In the genomic region with DNA sequence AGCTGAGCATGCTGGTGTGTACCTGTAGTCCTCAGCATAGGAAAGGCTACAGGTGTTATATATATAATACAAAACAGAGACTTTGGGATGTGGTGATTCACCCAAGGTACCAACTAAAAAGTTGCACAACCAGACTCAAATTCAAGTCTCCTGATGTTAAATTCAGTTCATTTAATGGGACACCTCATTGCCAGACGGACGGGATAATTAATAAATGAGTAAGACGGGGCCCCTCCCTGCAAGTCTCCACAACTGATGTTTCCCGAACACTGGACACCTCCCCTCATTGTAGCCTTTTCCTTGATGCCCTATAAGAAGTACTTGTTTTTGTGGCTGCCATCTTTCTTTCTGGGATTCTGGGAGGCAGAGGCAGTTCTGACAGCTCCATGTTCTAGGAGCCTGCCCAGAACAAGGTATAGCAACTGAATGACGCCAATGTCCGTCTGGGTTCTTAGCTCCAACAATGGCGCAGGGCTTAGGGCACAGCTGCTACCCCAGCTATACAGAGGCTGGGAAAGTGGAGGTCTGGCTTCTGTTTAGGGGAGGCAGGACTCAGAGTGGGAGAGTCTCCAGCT, we compare ENCODE assay signal across 17 cellular contexts. TPM values are rescaled to one million over a fixed set of nuclear protein-coding genes. Genes with fewer than 3 reads are reported as not detected.
DNase-seq lines count a peak whose midpoint lies in the region; ATAC-seq, FAIRE-seq and TF ChIP-seq lines count a peak whose summit lies in the region.
"Had no signal": no experiment of that assay in that cellular context is flagged by ENCODE, and none has a peak within 500 bp of the region (broad histone marks: within the 10 kb centered on the region; RNA-seq: fewer than 3 reads in every experiment).

No MANE protein-coding gene starts in this region.

- no peak overlapping the region for H3K23ac ChIP-seq in IMR-90 (ENCODE audit: low read depth, low read length)

- no peak overlapping the region for H2AK9ac ChIP-seq in IMR-90 (replicated peaks; ENCODE audit: low read depth, low read length, poor library complexity)

- no peak overlapping the region for H4K5ac ChIP-seq in IMR-90 (ENCODE audit: low read depth, low read length)

- no peak for FAIRE-seq in bronchial epithelial cell (lab: Jason Lieb, UNC)
- FAIRE-seq: GM12892, GM18507, H54 had no signal

- H3K27me3 ChIP-seq in IMR-90 (ENCODE audit: control insufficient read depth, insufficient read depth, low read length) = no peaks in the 10 kb centered on the region; the same call in 1 of the 2 replicates
- no peaks in the 10 kb centered on the region for H3K27me3 ChIP-seq in bronchial epithelial cell (ENCODE audit: control insufficient read depth, insufficient read depth, low read length)
- H3K27me3 ChIP-seq in esophagus (ENCODE audit: control insufficient read depth in 1 of 2, insufficient read depth in 2 of 2, low read length in 2 of 2) = no peaks in the 10 kb centered on the region
- H3K27me3 ChIP-seq in vagina = no peaks in the 10 kb centered on the region
- H3K27me3 ChIP-seq in upper lobe of right lung = no peaks in the 10 kb centered on the region
- H3K27me3 ChIP-seq in MM.1S (replicated peaks; ENCODE audit: insufficient read depth, low read length) = no peaks in the 10 kb centered on the region

- no peaks in the 10 kb centered on the region for H4K20me1 ChIP-seq in IMR-90 (ENCODE audit: insufficient read depth, low read length)
- no peaks in the 10 kb centered on the region for H4K20me1 ChIP-seq in MM.1S (ENCODE audit: insufficient read depth, low read length)

- no peak for TF ChIP-seq RAD21 in IMR-90 (IDR thresholded peaks at IDR 0.05; ENCODE audit: low read length)

- in situ Hi-C loops in IMR-90 (cut with MboI; ENCODE audit: low sequenced_read_pairs) = no loop called here

- no peak overlapping the region for H2BK5ac ChIP-seq in IMR-90 (ENCODE audit: low read depth, low read length, poor library complexity, severe bottlenecking)

- no peak for ATAC-seq in IMR-90 (ENCODE audit: low read depth)
- no peak for ATAC-seq in upper lobe of right lung

- H2BK120ac ChIP-seq in IMR-90 (ENCODE audit: low read depth, low read length) = no peak overlapping the region

- no peaks in the 10 kb centered on the region for H3K9me3 ChIP-seq in IMR-90 (ENCODE audit: control insufficient read depth, insufficient read depth, low read length)
- H3K9me3 ChIP-seq in esophagus (ENCODE audit: control insufficient read depth in 2 of 2, insufficient read depth in 1 of 2, low read depth in 1 of 2, low read length in 1 of 2) = no peaks in the 10 kb centered on the region
- no peaks in the 10 kb centered on the region for H3K9me3 ChIP-seq in vagina
- H3K9me3 ChIP-seq in upper lobe of right lung = no peaks in the 10 kb centered on the region
- no peaks in the 10 kb centered on the region for H3K9me3 ChIP-seq in MM.1S (replicated peaks; ENCODE audit: insufficient read depth, low read length)

- intact Hi-C loops in IMR-90 (cut with micrococcal nuclease) = no loop called here
- intact Hi-C loops in vagina (cut with DNase I) = no loop called here
- intact Hi-C loops in upper lobe of right lung (cut with DNase I) = no loop called here

- no TSS peak for BruUV-seq in IMR-90 (replicated peaks; lab: Mats Ljungman, UMichigan)

- H3K4me3 ChIP-seq in IMR-90 (ENCODE audit: insufficient read depth, low read depth, low read length) (no peak overlapping the region), bronchial epithelial cell (ENCODE audit: low read depth, low read length) (no peak overlapping the region), esophagus (ENCODE audit: low read depth in 1 of 2, low read length in 2 of 2) (no peak overlapping the region), vagina (no peak overlapping the region), upper lobe of right lung (no peak overlapping the region), MM.1S (ENCODE audit: low read length) (no peak overlapping the region)
- H3K4me3 ChIP-seq: GM23248 had no signal

- H2BK15ac ChIP-seq in IMR-90 (ENCODE audit: low read depth, low read length) = no peak overlapping the region

- no peak overlapping the region for H3K14ac ChIP-seq in IMR-90 (replicated peaks; ENCODE audit: low read depth, low read length)

- TF ChIP-seq POLR2A in IMR-90 (IDR thresholded peaks at IDR 0.05; ENCODE audit: low read depth, low read length) = no peak
- TF ChIP-seq POLR2A in vagina (IDR thresholded peaks at IDR 0.05) = no peak

- no peak for DNase-seq in IMR-90
- DNase-seq in bronchial epithelial cell (ENCODE audit: low read depth) = peak; percentile 46
- no peak for DNase-seq in vagina (ENCODE audit: extremely low spot score in 2 of 2)
- no peak for DNase-seq in upper lobe of right lung
- no peak for DNase-seq in MM.1S
- DNase-seq: AML-193; CD4-positive, alpha-beta T cell; DMS153; DMS79; GDM1; GM23248; HCEC 1CT had no signal

- H2AFZ ChIP-seq in IMR-90 (replicated peaks; ENCODE audit: low read length, poor library complexity) (peak overlapping the region; percentile 43), MM.1S (ENCODE audit: low read length) (no peak overlapping the region)
- H2AFZ ChIP-seq: GM23248 had no signal

- H3K27ac ChIP-seq in IMR-90 (ENCODE audit: insufficient read depth, low read length) = no peak overlapping the region
- H3K27ac ChIP-seq in esophagus (ENCODE audit: low read depth in 2 of 2, low read length in 1 of 2) = peak overlapping the region; percentile 80 to 91
- H3K27ac ChIP-seq in vagina = peak overlapping the region; percentile 30
- no peak overlapping the region for H3K27ac ChIP-seq in upper lobe of right lung
- H3K27ac ChIP-seq in MM.1S (ENCODE audit: low read length) = no peak overlapping the region
- H3K27ac ChIP-seq: C4-2B, GM23248 had no signal

- H3K4me1 ChIP-seq in IMR-90 (ENCODE audit: control insufficient read depth, insufficient read depth, low read length) = peaks cover 8% of the 10 kb centered on the region; the same call in 1 of the 2 replicates
- peaks cover 0 to 3% of the 10 kb centered on the region in 2 donors for H3K4me1 ChIP-seq in esophagus (ENCODE audit: control insufficient read depth in 2 of 2, insufficient read depth in 2 of 2, low read length in 1 of 2)
- peaks cover 12% of the 10 kb centered on the region for H3K4me1 ChIP-seq in vagina
- H3K4me1 ChIP-seq in upper lobe of right lung = no peaks in the 10 kb centered on the region
- H3K4me1 ChIP-seq in MM.1S (ENCODE audit: low read length) = peaks cover 4% of the 10 kb centered on the region

- H3K9ac ChIP-seq in IMR-90 (ENCODE audit: low read depth, low read length) = no peak overlapping the region
- no peak overlapping the region for H3K9ac ChIP-seq in MM.1S (ENCODE audit: low read length)
- H3K9ac ChIP-seq: GM23248 had no signal

- no peak overlapping the region for H4K8ac ChIP-seq in IMR-90 (ENCODE audit: low read depth in 2 of 2, low read length in 2 of 2)

- H3K4me2 ChIP-seq in IMR-90 (ENCODE audit: low read depth, low read length) = no peak overlapping the region
- no peak overlapping the region for H3K4me2 ChIP-seq in MM.1S (ENCODE audit: low read depth, low read length)

- dilution Hi-C loops in IMR-90 (cut with HindIII; ENCODE audit: low sequenced_read_pairs, unreplicated experiment) = no loop called here

- H3K18ac ChIP-seq in IMR-90 (ENCODE audit: low read depth, low read length) = no peak overlapping the region

- POLR2A ChIA-PET in IMR-90 (lab: Charles Lee; ENCODE audit: unreplicated experiment) = no interaction called here

- no peak overlapping the region for H3K4ac ChIP-seq in IMR-90 (ENCODE audit: low read depth, low read length)

- H3K79me1 ChIP-seq in IMR-90 (ENCODE audit: low read depth in 1 of 2, low read length in 2 of 2) = no peaks in the 10 kb centered on the region

- no peaks in the 10 kb centered on the region for H3K36me3 ChIP-seq in IMR-90 (ENCODE audit: control insufficient read depth, insufficient read depth, low read length)
- no peaks in the 10 kb centered on the region for H3K36me3 ChIP-seq in bronchial epithelial cell (ENCODE audit: control insufficient read depth, insufficient read depth, low read length)
- H3K36me3 ChIP-seq in esophagus (ENCODE audit: control insufficient read depth in 2 of 2, insufficient read depth in 2 of 2, low read length in 1 of 2) = no peaks in the 10 kb centered on the region
- H3K36me3 ChIP-seq in vagina = no peaks in the 10 kb centered on the region
- H3K36me3 ChIP-seq in upper lobe of right lung = no peaks in the 10 kb centered on the region
- no peaks in the 10 kb centered on the region for H3K36me3 ChIP-seq in MM.1S (replicated peaks; ENCODE audit: insufficient read depth, low read length)

- TF ChIP-seq CTCF in IMR-90 (conservative IDR thresholded peaks at IDR 0.05; ENCODE audit: low read depth, low read length) (no peak), bronchial epithelial cell (IDR thresholded peaks at IDR 0.05; ENCODE audit: insufficient read depth, low read length, severe bottlenecking) (no peak), vagina (IDR thresholded peaks at IDR 0.05) (no peak), upper lobe of right lung (IDR thresholded peaks at IDR 0.05) (no peak), MM.1S (IDR thresholded peaks at IDR 0.05; ENCODE audit: low read length) (no peak)

- no peak overlapping the region for H4K91ac ChIP-seq in IMR-90 (ENCODE audit: insufficient read depth, low read depth, low read length)

- no peak overlapping the region for H2AK5ac ChIP-seq in IMR-90 (ENCODE audit: low read depth, low read length)

- H3K9me1 ChIP-seq in IMR-90 (ENCODE audit: insufficient read depth, low read length) = 0 out of 2 replicates have a peak, but pooled peaks cover 4% of the 10 kb centered on the region

- no peaks in the 10 kb centered on the region for H3K9me2 ChIP-seq in MM.1S (replicated peaks; ENCODE audit: insufficient read depth, low read length)

- no peak overlapping the region for H2BK20ac ChIP-seq in IMR-90 (ENCODE audit: low read depth, low read length)

- H3K56ac ChIP-seq in IMR-90 (ENCODE audit: extremely low read depth, insufficient read depth, low read length) = no peak overlapping the region

- CTCF ChIA-PET in IMR-90 (lab: Yijun Ruan, JAX) = no interaction called here

- 0 out of 2 replicates have a peak, but pooled peaks cover 2% of the 10 kb centered on the region for H3F3A ChIP-seq in MM.1S (ENCODE audit: insufficient read depth, low read length)

- no peaks in the 10 kb centered on the region for H3K79me2 ChIP-seq in MM.1S (ENCODE audit: low read length)

- 100% methylated on average over 1 of the region's 7 CpGs; no CpG with 5 or more reads in 1 of the 2 experiments for WGBS in IMR-90 (ENCODE audit: extremely low coverage in 2 of 2, insufficient read length in 1 of 2), 2 experiments
- 74 to 82% methylated on average over 7 of the region's 7 CpGs for WGBS in esophagus, 2 donors

TF ChIP-seq in IMR-90, 13 proteins besides CTCF, POLR2A, EP300 and RAD21 (continues in another document):
- no peak for TF ChIP-seq RFX5 (IDR thresholded peaks at IDR 0.05; ENCODE audit: low read depth, low read length)
- no peak for TF ChIP-seq RCOR1 (IDR thresholded peaks at IDR 0.05; ENCODE audit: insufficient replicate concordance, low read length)
- no peak for TF ChIP-seq NFE2L2 (IDR thresholded peaks at IDR 0.05; ENCODE audit: low read depth, low read length)

RNA-seq across cellular contexts. Expression of a gene that starts 50.7 kb away (rescaled TPM):
- total RNA-seq in IMR-90 (2012; rRNA removed) (9.7 and 10.6 TPM in 2 replicates), bronchial epithelial cell (1.5 and 2.4 TPM in 2 replicates), vagina (8.8 TPM), upper lobe of right lung (0.90 TPM)
- polyA plus RNA-seq in IMR-90 (2012; rRNA removed) (4.2 and 4.7 TPM in 2 replicates), esophagus (1 to 10 TPM; 1.8 to 2.9 TPM)
- polyA plus RNA-seq in IMR-90 (2012; cell fraction: cytosol; rRNA removed) = 1.9 and 3.2 TPM in 2 replicates
- 2.5 and 4.3 TPM in 2 replicates for polyA plus RNA-seq in IMR-90 (2012; cell fraction: nucleus; rRNA removed; ENCODE audit: low replicate concordance)

Comparison
In these comparisons a context has a peak if more than half of its experiments do, and no peak if none do; other contexts are left out.
1. H3K27ac ChIP-seq: peak in esophagus (2 of 2) and vagina (single experiment); none in IMR-90 (single experiment), upper lobe of right lung (single experiment) and MM.1S (single experiment).